Comparison of ENCODE assay signal across 9 cellular contexts in genomic region chrX:373641-374471, GRCh38. TPM values are rescaled to one million over a fixed set of nuclear protein-coding genes. Genes with fewer than 3 reads are reported as not detected.
DNase-seq lines count a peak whose midpoint lies in the region; ATAC-seq, FAIRE-seq and TF ChIP-seq lines count a peak whose summit lies in the region.
"Had no signal": no experiment of that assay in that cellular context is flagged by ENCODE, and none has a peak within 500 bp of the region (broad histone marks: within the 10 kb centered on the region; RNA-seq: fewer than 3 reads in every experiment).

No MANE protein-coding gene starts in this region.

- peak overlapping the region; percentile 52 for H3K4me3 ChIP-seq in astrocyte (ENCODE audit: insufficient read depth, low read depth, low read length)

- peak overlapping the region; percentile 38 for H3K9ac ChIP-seq in astrocyte (ENCODE audit: low read length)

- no peak overlapping the region for H3K27ac ChIP-seq in astrocyte (ENCODE audit: low read depth, low read length)
- H3K27ac ChIP-seq: 22Rv1 had no signal

- no peaks in the 10 kb centered on the region for H3K9me3 ChIP-seq in astrocyte (ENCODE audit: insufficient read depth, low read depth, low read length)

- peaks cover 3% of the 10 kb centered on the region for H3K36me3 Mint-ChIP-seq in T-helper 1 cell treated with Interleukin-12 subunit alpha and Interleukin-12 subunit beta and Interleukin-4 antibody, amounts not matched to agents 30 μg/mL and 1 μg/mL, for 36 hours (ENCODE audit: low read depth)
- H3K36me3 Mint-ChIP-seq in astrocyte (ENCODE audit: low read depth, unreplicated experiment): no peaks in the 10 kb centered on the region

- H3K27me3 Mint-ChIP-seq in T-helper 1 cell treated with Interleukin-12 subunit alpha and Interleukin-12 subunit beta and Interleukin-4 antibody, amounts not matched to agents 30 μg/mL and 1 μg/mL, for 36 hours (ENCODE audit: low read depth): peaks cover 41% of the 10 kb centered on the region
- H3K27me3 Mint-ChIP-seq in astrocyte (ENCODE audit: low read depth, unreplicated experiment): no peaks in the 10 kb centered on the region

- H3K4me3 Mint-ChIP-seq in T-helper 1 cell treated with Interleukin-12 subunit alpha and Interleukin-12 subunit beta and Interleukin-4 antibody, amounts not matched to agents 30 μg/mL and 1 μg/mL, for 36 hours: peak overlapping the region; percentile 79
- peak overlapping the region; percentile 87 for H3K4me3 Mint-ChIP-seq in astrocyte (ENCODE audit: unreplicated experiment)

- H4K20me1 ChIP-seq in astrocyte (ENCODE audit: insufficient read depth, low read length): peaks cover 28% of the 10 kb centered on the region

- H2AFZ ChIP-seq in astrocyte (ENCODE audit: low read depth, low read length): peak overlapping the region; percentile 69

- peaks cover 16% of the 10 kb centered on the region for H3K4me1 ChIP-seq in astrocyte (ENCODE audit: insufficient read depth, low read length)

- H3K27me3 ChIP-seq in astrocyte (ENCODE audit: insufficient read depth, low read length): peaks cover 10% of the 10 kb centered on the region

- peaks cover 19% of the 10 kb centered on the region for H3K4me1 Mint-ChIP-seq in T-helper 1 cell treated with Interleukin-12 subunit alpha and Interleukin-12 subunit beta and Interleukin-4 antibody, amounts not matched to agents 30 μg/mL and 1 μg/mL, for 36 hours (ENCODE audit: low read depth)
- peaks cover 17% of the 10 kb centered on the region for H3K4me1 Mint-ChIP-seq in astrocyte (ENCODE audit: low read depth, unreplicated experiment)

- no peak for FAIRE-seq in astrocyte (lab: Jason Lieb, UNC)

- TF ChIP-seq CTCF in astrocyte (IDR thresholded peaks at IDR 0.05; ENCODE audit: insufficient read depth, low read depth, low read length): no peak

- DNase-seq in T-helper 1 cell: no peak
- DNase-seq in astrocyte (ENCODE audit: low read depth): peak; percentile 42
- DNase-seq in islet precursor cell: peak; percentile 69
- peak; percentile 36 for DNase-seq in stimulated activated CD8-positive, alpha-beta memory T cell treated with anti-CD3 and anti-CD28 coated beads, Interleukin-4, amount 100 ng/mL, for 24 hours (ENCODE audit: low read depth)
- DNase-seq in NCI-H510A (lab: John Stamatoyannopoulos, UW): no peak

- H3K36me3 ChIP-seq in astrocyte (ENCODE audit: insufficient read depth, low read length): no peaks in the 10 kb centered on the region

- no peak overlapping the region for H3K27ac Mint-ChIP-seq in T-helper 1 cell treated with Interleukin-12 subunit alpha and Interleukin-12 subunit beta and Interleukin-4 antibody, amounts not matched to agents 30 μg/mL and 1 μg/mL, for 36 hours
- H3K27ac Mint-ChIP-seq in astrocyte (ENCODE audit: unreplicated experiment): no peak overlapping the region

- peaks cover 15% of the 10 kb centered on the region for H3K79me2 ChIP-seq in astrocyte (ENCODE audit: insufficient read depth, low read length)

- H3K9me3 Mint-ChIP-seq in T-helper 1 cell treated with Interleukin-12 subunit alpha and Interleukin-12 subunit beta and Interleukin-4 antibody, amounts not matched to agents 30 μg/mL and 1 μg/mL, for 36 hours: no peaks in the 10 kb centered on the region
- no peaks in the 10 kb centered on the region for H3K9me3 Mint-ChIP-seq in astrocyte (ENCODE audit: unreplicated experiment)

- H3K4me2 ChIP-seq in astrocyte (ENCODE audit: low read length): peak overlapping the region; percentile 88

- no peak for ATAC-seq in HG02610 (IDR thresholded peaks at IDR 0.05; ENCODE audit: unreplicated experiment)
- ATAC-seq in GM18907 (IDR thresholded peaks at IDR 0.05; ENCODE audit: unreplicated experiment): no peak

RNA-seq across cellular contexts. Expression of gene PPP2R3B, which starts 12.9 kb away (rescaled TPM):
- 39.3 and 44.7 TPM in 2 replicates for total RNA-seq in astrocyte

RNA-seq across cellular contexts. Expression of gene GTPBP6, which starts 55.3 kb away (rescaled TPM):
- 27.9 and 30.5 TPM in 2 replicates for total RNA-seq in astrocyte

Comparison
In these comparisons a context has a peak if more than half of its experiments do, and no peak if none do; other contexts are left out.
1. DNase-seq: peak in astrocyte (single experiment), islet precursor cell (single experiment) and stimulated activated CD8-positive, alpha-beta memory T cell treated with anti-CD3 and anti-CD28 coated beads, Interleukin-4, amount 100 ng/mL, for 24 hours (single experiment); none in T-helper 1 cell (0 of 5) and NCI-H510A (single experiment).